ENCODE assay signal across 8 cellular contexts in genomic region chr20:38167851-38168760, GRCh38. TPM values are rescaled to one million over a fixed set of nuclear protein-coding genes. Genes with fewer than 3 reads are reported as not detected.
DNase-seq lines count a peak whose midpoint lies in the region; ATAC-seq and TF ChIP-seq lines count a peak whose summit lies in the region.

No MANE protein-coding gene starts in this region.

- no peak for ATAC-seq in activated CD4-positive, CD25-positive, alpha-beta regulatory T cell treated with anti-CD3 and anti-CD28 coated beads, Interleukin-2, amount 50 U/mL, for 24 hours
- no peak for ATAC-seq in HG02981 (IDR thresholded peaks at IDR 0.05; ENCODE audit: unreplicated experiment)
- no peak for ATAC-seq in HG03196 (IDR thresholded peaks at IDR 0.05; ENCODE audit: unreplicated experiment)

- DNase-seq in GM04504 (ENCODE audit: low read depth): peak; percentile 82
- peak; percentile 100 for DNase-seq in RPMI7951 (ENCODE audit: low read depth)
- peak; percentile 98 for DNase-seq in fibroblast of the aortic adventitia (ENCODE audit: low read depth)
- DNase-seq in renal cortical epithelial cell (ENCODE audit: low read depth): peak; percentile 95
- no peak for DNase-seq in T-helper 9 cell

- no peak overlapping the region for H3K4me3 ChIP-seq in fibroblast of the aortic adventitia (ENCODE audit: low read depth, low read length)

- no peak for TF ChIP-seq CTCF in fibroblast of the aortic adventitia (IDR thresholded peaks at IDR 0.05; ENCODE audit: insufficient read depth, low read length)

RNA-seq across cellular contexts. Expression of gene TGM2, which starts 3.0 kb away (rescaled TPM):
- total RNA-seq in RPMI7951 (2014; rRNA removed; shearing (Covaris generic)): 650 and 793 TPM in 2 replicates
- 6.0 and 117 TPM in 2 replicates for total RNA-seq in fibroblast of the aortic adventitia (ENCODE audit: low replicate concordance)
- 141 and 245 TPM in 2 replicates for total RNA-seq in renal cortical epithelial cell
